In genomic region chr20:652611-653109, GRCh38 we compare ENCODE assay signal across 1 cellular context.
A peak's percentile ranks its signal among the peaks of the same experiment; 100 is the strongest.
TF ChIP-seq lines count a peak whose summit lies in the region.

No MANE protein-coding gene starts in this region.

TF ChIP-seq in K562, 482 proteins besides CTCF, POLR2A, EP300 and RAD21 (continued from another document and continues in another):
- TF ChIP-seq MNT (conservative IDR thresholded peaks at IDR 0.05) (peak in 1 of 2 experiments; percentile 6; a peak in 1 of 4 replicates), MEIS2 (IDR thresholded peaks at IDR 0.05; ENCODE audit: partially characterized antibody) (no peak), PRPF4 (IDR thresholded peaks at IDR 0.05; ENCODE audit: insufficient read depth, low read depth, low read length, poor library complexity, severe bottlenecking) (no peak), ZC3H8 (IDR thresholded peaks at IDR 0.05) (no peak), ZNF57 (CRISPR knock-in tag; IDR thresholded peaks at IDR 0.05) (no peak), FOXK1 (CRISPR knock-in tag; IDR thresholded peaks at IDR 0.05; ENCODE audit: borderline replicate concordance) (no peak), PHB2 (IDR thresholded peaks at IDR 0.05; ENCODE audit: low read depth) (no peak), ZNF217 (CRISPR knock-in tag; IDR thresholded peaks at IDR 0.05) (no peak), PATZ1 (CRISPR knock-in tag; IDR thresholded peaks at IDR 0.05; ENCODE audit: borderline replicate concordance) (no peak), RCOR1 (IDR thresholded peaks at IDR 0.05; ENCODE audit: borderline replicate concordance in 1 of 2, low read depth in 2 of 2, low read length in 2 of 2) (peak in 1 of 2 experiments; percentile 89; a peak in 1 of 4 replicates), POLR2B (IDR thresholded peaks at IDR 0.05; ENCODE audit: low read depth, partially characterized antibody) (no peak), NR1H2 (CRISPR knock-in tag; IDR thresholded peaks at IDR 0.05) (no peak), GATAD2A (IDR thresholded peaks at IDR 0.05) (no peak), TSC22D4 (tag; IDR thresholded peaks at IDR 0.05) (no peak), NR3C1 (CRISPR knock-in tag; IDR thresholded peaks at IDR 0.05) (no peak), ZNF174 (CRISPR knock-in tag; IDR thresholded peaks at IDR 0.05) (no peak), ZNF518B (CRISPR knock-in tag; IDR thresholded peaks at IDR 0.05) (no peak), STAT5B (CRISPR knock-in tag; IDR thresholded peaks at IDR 0.05) (no peak), IRF9 (tag; IDR thresholded peaks at IDR 0.05) (no peak), TARDBP (IDR thresholded peaks at IDR 0.05) (no peak), GTF2A2 (tag; IDR thresholded peaks at IDR 0.05) (no peak), HDAC1 (IDR thresholded peaks at IDR 0.05) (0 out of 4 replicates have a peak, but pooled peaks of 1 of the 2 experiments have one; percentile 28), GABPA (tag; conservative IDR thresholded peaks at IDR 0.05; ENCODE audit: low read depth) (no peak), ZNF77 (CRISPR knock-in tag; IDR thresholded peaks at IDR 0.05) (no peak), ZNF512 (tag; IDR thresholded peaks at IDR 0.05) (no peak), BCL6 (CRISPR knock-in tag; IDR thresholded peaks at IDR 0.05) (no peak), KAT7 (CRISPR knock-in tag; IDR thresholded peaks at IDR 0.05; ENCODE audit: borderline replicate concordance) (peak; percentile 8; the same call in 1 of the 2 replicates), BDP1 (IDR thresholded peaks at IDR 0.05; ENCODE audit: insufficient read depth, insufficient read length) (no peak), ZNF124 (CRISPR knock-in tag; IDR thresholded peaks at IDR 0.05) (no peak), NONO (IDR thresholded peaks at IDR 0.05; ENCODE audit: low read depth in 2 of 2, low read length in 1 of 2) (no peak), POLR2H (tag; IDR thresholded peaks at IDR 0.05; ENCODE audit: low read depth) (no peak), ID3 (CRISPR knock-in tag; IDR thresholded peaks at IDR 0.05) (no peak), ID3 (tag; IDR thresholded peaks at IDR 0.05) (no peak), CBFB (CRISPR knock-in tag; IDR thresholded peaks at IDR 0.05) (no peak), ARID1B (IDR thresholded peaks at IDR 0.05) (no peak; the same call in 1 of the 2 replicates), SLC30A9 (CRISPR knock-in tag; IDR thresholded peaks at IDR 0.05) (no peak), SETDB1 (IDR thresholded peaks at IDR 0.05; ENCODE audit: low read length) (no peak), CBX8 (IDR thresholded peaks at IDR 0.05; ENCODE audit: borderline replicate concordance, extremely low read depth, low read depth, low read length, poor library complexity, severe bottlenecking) (no peak), COPS2 (conservative IDR thresholded peaks at IDR 0.05) (no peak), ZNF165 (CRISPR knock-in tag; IDR thresholded peaks at IDR 0.05; ENCODE audit: borderline replicate concordance) (no peak), CBX5 (IDR thresholded peaks at IDR 0.05; ENCODE audit: borderline replicate concordance, low read depth) (no peak), ZNF395 (CRISPR knock-in tag; IDR thresholded peaks at IDR 0.05) (no peak; the same call in 1 of the 2 replicates), MYC (IDR thresholded peaks at IDR 0.05; ENCODE audit: low read depth, low read length) (no peak), MYC (CRISPR knock-in tag; IDR thresholded peaks at IDR 0.05; ENCODE audit: borderline replicate concordance, low read depth) (0 out of 2 replicates have a peak, but pooled peaks have one; percentile 43), ZNF592 (IDR thresholded peaks at IDR 0.05) (no peak), U2AF1 (optimal IDR thresholded peaks at IDR 0.05; ENCODE audit: low read depth, low read length) (no peak), E2F3 (CRISPR knock-in tag; IDR thresholded peaks at IDR 0.05) (no peak), ZFP36 (IDR thresholded peaks at IDR 0.05; ENCODE audit: low read depth, low read length, partially characterized antibody) (peak; percentile 96), RBBP5 (IDR thresholded peaks at IDR 0.05; ENCODE audit: borderline replicate concordance, insufficient read depth, low read length, poor library complexity, severe bottlenecking) (peak; percentile 62), RHOXF2B (CRISPR knock-in tag; conservative IDR thresholded peaks at IDR 0.05) (no peak), BRF2 (IDR thresholded peaks at IDR 0.05; ENCODE audit: borderline replicate concordance, insufficient read depth, insufficient read length) (no peak), ZNF431 (CRISPR knock-in tag; IDR thresholded peaks at IDR 0.05) (0 out of 2 replicates have a peak, but pooled peaks have one; percentile 57), NUFIP1 (IDR thresholded peaks at IDR 0.05; ENCODE audit: partially characterized antibody) (no peak), FOXJ3 (CRISPR knock-in tag; IDR thresholded peaks at IDR 0.05) (no peak), ZNF589 (CRISPR knock-in tag; IDR thresholded peaks at IDR 0.05; ENCODE audit: low read depth) (no peak; the same call in 1 of the 2 replicates)
